ENCODE assay signal across 10 cellular contexts in the genomic region with DNA sequence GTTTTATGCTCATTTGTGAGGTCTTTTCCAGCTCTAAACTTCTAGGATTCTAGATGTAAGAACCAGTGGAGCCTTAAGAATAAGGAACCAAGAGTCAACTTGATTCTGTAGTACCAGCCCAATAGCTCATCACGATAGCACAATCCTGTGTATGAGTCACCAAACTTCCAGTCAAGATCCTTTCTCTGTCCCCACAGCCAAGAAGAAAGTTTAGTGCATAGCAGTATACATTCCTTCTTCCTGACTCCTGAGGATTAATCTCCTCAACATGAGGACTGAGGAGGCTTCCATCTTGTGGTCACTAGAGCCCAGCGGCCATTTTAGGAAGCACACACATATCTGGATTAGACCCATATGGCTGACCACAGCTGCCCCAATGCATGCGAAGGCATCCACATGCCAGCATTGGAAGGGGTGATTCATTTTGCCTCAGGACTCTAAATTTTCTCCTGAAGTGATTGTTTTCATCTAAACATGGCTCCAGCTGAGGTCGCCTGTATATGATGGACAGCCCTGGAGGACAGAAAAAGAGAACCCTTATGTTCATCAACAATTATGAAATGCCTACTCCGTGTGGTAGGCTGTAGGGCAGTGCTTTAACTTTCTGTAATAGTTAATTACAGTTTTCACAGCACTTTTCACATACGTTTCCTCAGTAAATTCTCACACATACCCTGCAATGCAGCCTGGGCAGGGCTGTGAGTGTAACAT. TPM values are rescaled to one million over a fixed set of nuclear protein-coding genes. Genes with fewer than 3 reads are reported as not detected.
A peak's percentile ranks its signal among the peaks of the same experiment; 100 is the strongest.
DNase-seq lines count a peak whose midpoint lies in the region; ATAC-seq, FAIRE-seq and TF ChIP-seq lines count a peak whose summit lies in the region.
"Had no signal": no experiment of that assay in that cellular context is flagged by ENCODE, and none has a peak within 500 bp of the region (broad histone marks: within the 10 kb centered on the region; RNA-seq: fewer than 3 reads in every experiment).

No MANE protein-coding gene starts in this region.

- no peak overlapping the region for H3K27ac ChIP-seq in lower lobe of right lung

- TF ChIP-seq CTCF in lower lobe of right lung (IDR thresholded peaks at IDR 0.05): no peak

- ATAC-seq in HG03432 (IDR thresholded peaks at IDR 0.05; ENCODE audit: unreplicated experiment) (peak; percentile 33), HG02840 (IDR thresholded peaks at IDR 0.05; ENCODE audit: low FRiP score, unreplicated experiment) (no peak), lower lobe of right lung (no peak)

- no peaks in the 10 kb centered on the region for H3K4me1 ChIP-seq in lower lobe of right lung

- FAIRE-seq in GM18507 (lab: Jason Lieb, UNC): peak; percentile 18

- no peaks in the 10 kb centered on the region for H3K9me3 ChIP-seq in lower lobe of right lung

- no peaks in the 10 kb centered on the region for H3K27me3 ChIP-seq in lower lobe of right lung (ENCODE audit: low read depth)

- H3K4me3 ChIP-seq in lower lobe of right lung: no peak overlapping the region

- no peaks in the 10 kb centered on the region for H3K36me3 ChIP-seq in lower lobe of right lung

- no peak for DNase-seq in GM18507 (ENCODE audit: extremely low spot score, insufficient read length, low read depth)
- DNase-seq in astrocyte of the hippocampus (ENCODE audit: low read depth, low spot score): peak; percentile 87
- peak; percentile 87 for DNase-seq in non-pigmented ciliary epithelial cell (ENCODE audit: low read depth)
- DNase-seq in NCI-H345 (lab: John Stamatoyannopoulos, UW): no peak
- no peak for DNase-seq in lower lobe of right lung
- DNase-seq in NK-92 treated with Interleukin-12 subunit alpha and Interleukin-12 subunit beta, amount 100 ng/mL, for 24 hours (lab: John Stamatoyannopoulos, UW): no peak
- DNase-seq: NCI-H510A; stimulated activated CD8-positive, alpha-beta memory T cell treated with anti-CD3 and anti-CD28 coated beads, Interleukin-4, amount 100 ng/mL, for 48 hours had no signal

- intact Hi-C loops in lower lobe of right lung (cut with DNase I): no loop called here

RNA-seq across cellular contexts. Expression of gene RASGRP3, which starts 53.5 kb away (rescaled TPM):
- 13.7 TPM for total RNA-seq in lower lobe of right lung

Comparison
In these comparisons a context has a peak if more than half of its experiments do, and no peak if none do; other contexts are left out.
1. DNase-seq: peak in astrocyte of the hippocampus (single experiment) and non-pigmented ciliary epithelial cell (single experiment); none in GM18507 (single experiment), NCI-H345 (single experiment), lower lobe of right lung (single experiment) and NK-92 treated with Interleukin-12 subunit alpha and Interleukin-12 subunit beta, amount 100 ng/mL, for 24 hours (single experiment).